13 cellular contexts compared by ENCODE assay signal in the genomic region with DNA sequence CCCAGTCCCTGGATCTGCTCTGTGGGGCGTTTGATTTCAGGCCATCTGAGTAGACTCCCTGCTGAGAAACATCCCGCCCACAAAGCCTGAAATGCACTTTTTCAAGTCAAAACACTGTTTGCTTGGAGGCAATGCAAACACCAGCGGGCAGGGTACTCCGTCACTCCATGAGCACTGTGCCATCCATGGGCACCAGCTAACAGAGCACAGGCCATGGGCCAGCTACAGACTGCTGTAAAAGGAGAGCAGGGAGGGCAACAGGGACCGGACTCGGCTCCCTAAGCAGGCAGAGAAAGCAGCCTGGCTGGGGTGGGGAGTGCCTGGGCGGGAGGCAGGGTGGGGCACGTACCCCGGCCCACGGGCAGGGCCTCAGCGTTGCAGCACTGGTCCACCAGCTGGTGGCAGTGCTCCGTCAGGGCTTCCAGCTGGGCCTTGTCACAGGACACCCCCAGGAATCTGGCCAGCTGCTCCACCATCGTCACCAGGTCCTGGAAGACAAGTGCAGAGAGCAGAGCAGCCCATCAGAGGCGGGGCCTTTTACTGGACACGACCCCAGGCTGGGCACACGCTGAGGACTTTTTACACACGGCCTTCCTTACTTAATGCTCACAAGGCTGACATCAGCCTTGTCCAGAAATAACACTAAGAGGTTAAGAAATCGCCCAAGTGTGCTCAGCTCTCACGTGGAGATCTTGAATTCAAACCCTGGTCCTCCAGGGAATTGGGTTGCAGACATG. TPM values are rescaled to one million over a fixed set of nuclear protein-coding genes. Genes with fewer than 3 reads are reported as not detected.
DNase-seq lines count a peak whose midpoint lies in the region; ATAC-seq, FAIRE-seq and TF ChIP-seq lines count a peak whose summit lies in the region.
"Had no signal": no experiment of that assay in that cellular context is flagged by ENCODE, and none has a peak within 500 bp of the region (broad histone marks: within the 10 kb centered on the region; RNA-seq: fewer than 3 reads in every experiment).

No MANE protein-coding gene starts in this region.

- H3K9me3 ChIP-seq in astrocyte (ENCODE audit: insufficient read depth, low read depth, low read length) (no peaks in the 10 kb centered on the region), skeletal muscle tissue (ENCODE audit: control insufficient read depth in 3 of 3, low read length in 3 of 3) (no peaks in the 10 kb centered on the region)
- H3K9me3 ChIP-seq: right lobe of liver had no signal

- H3K4me2 ChIP-seq in astrocyte (ENCODE audit: low read length): no peak overlapping the region

- H3K4me1 Mint-ChIP-seq in astrocyte (ENCODE audit: low read depth, unreplicated experiment): peaks cover 27% of the 10 kb centered on the region
- H3K4me1 Mint-ChIP-seq: immature natural killer cell had no signal

- peaks cover 4% of the 10 kb centered on the region for H3K36me3 Mint-ChIP-seq in astrocyte (ENCODE audit: low read depth, unreplicated experiment)
- H3K36me3 Mint-ChIP-seq: immature natural killer cell had no signal

- H3K79me2 ChIP-seq in astrocyte (ENCODE audit: insufficient read depth, low read length): no peaks in the 10 kb centered on the region

- H3K27ac Mint-ChIP-seq in astrocyte (ENCODE audit: unreplicated experiment): no peak overlapping the region
- H3K27ac Mint-ChIP-seq: immature natural killer cell had no signal

- peaks cover 7% of the 10 kb centered on the region for H3K27me3 Mint-ChIP-seq in astrocyte (ENCODE audit: low read depth, unreplicated experiment)

- no peaks in the 10 kb centered on the region for H3K36me3 ChIP-seq in astrocyte (ENCODE audit: insufficient read depth, low read length)
- H3K36me3 ChIP-seq in skeletal muscle tissue (ENCODE audit: control insufficient read depth in 3 of 3, insufficient read depth in 3 of 3, low read length in 3 of 3): no peaks in the 10 kb centered on the region
- H3K36me3 ChIP-seq: right lobe of liver had no signal

- H3K27me3 ChIP-seq in astrocyte (ENCODE audit: insufficient read depth, low read length): no peaks in the 10 kb centered on the region
- peaks cover 24 to 34% (median 32%) of the 10 kb centered on the region in 3 donors for H3K27me3 ChIP-seq in skeletal muscle tissue (ENCODE audit: control insufficient read depth in 3 of 3, insufficient read depth in 3 of 3, low read length in 3 of 3)
- H3K27me3 ChIP-seq: right lobe of liver had no signal

- intact Hi-C loops in left ventricle myocardium superior (cut with micrococcal nuclease): no loop called here

- TF ChIP-seq CTCF in astrocyte (IDR thresholded peaks at IDR 0.05; ENCODE audit: insufficient read depth, low read depth, low read length): no peak

- ATAC-seq in left ventricle myocardium superior (peak; percentile 75), GM21515 (IDR thresholded peaks at IDR 0.05; ENCODE audit: unreplicated experiment) (no peak)
- ATAC-seq: right lobe of liver had no signal

- no peaks in the 10 kb centered on the region for H4K20me1 ChIP-seq in astrocyte (ENCODE audit: insufficient read depth, low read length)

- H3K4me3 ChIP-seq in astrocyte (ENCODE audit: insufficient read depth, low read depth, low read length) (no peak overlapping the region), skeletal muscle tissue (ENCODE audit: low read length in 3 of 3) (peak overlapping the region in 2 of 3 donors; percentile 17 to 24)
- H3K4me3 ChIP-seq: right lobe of liver had no signal

- H3K4me1 ChIP-seq in astrocyte (ENCODE audit: insufficient read depth, low read length) (peaks cover 17% of the 10 kb centered on the region), skeletal muscle tissue (ENCODE audit: control insufficient read depth in 3 of 3, insufficient read depth in 3 of 3, low read length in 3 of 3) (peaks cover 18 to 36% (median 28%) of the 10 kb centered on the region in 3 donors)

- no peaks in the 10 kb centered on the region for H3K9me3 Mint-ChIP-seq in astrocyte (ENCODE audit: unreplicated experiment)
- H3K9me3 Mint-ChIP-seq: immature natural killer cell had no signal

- no peak for FAIRE-seq in astrocyte (lab: Jason Lieb, UNC)

- H2AFZ ChIP-seq in astrocyte (ENCODE audit: low read depth, low read length): no peak overlapping the region

- H3K27ac ChIP-seq in astrocyte (ENCODE audit: low read depth, low read length) (no peak overlapping the region), skeletal muscle tissue (ENCODE audit: low read depth, low read length) (no peak overlapping the region)

- no peak overlapping the region for H3K9ac ChIP-seq in astrocyte (ENCODE audit: low read length)
- H3K9ac ChIP-seq in skeletal muscle tissue (ENCODE audit: low read depth in 1 of 3, low read length in 3 of 3): peak overlapping the region in 1 of 3 donors; percentile 51

- H3K4me3 Mint-ChIP-seq in astrocyte (ENCODE audit: unreplicated experiment): no peak overlapping the region
- H3K4me3 Mint-ChIP-seq: immature natural killer cell had no signal

- DNase-seq in H4 (ENCODE audit: low spot score): peak; percentile 31
- peak; percentile 10 for DNase-seq in astrocyte (ENCODE audit: low read depth)
- peak; percentile 90 for DNase-seq in left ventricle myocardium superior
- no peak for DNase-seq in NCI-H128 (lab: John Stamatoyannopoulos, UW; ENCODE audit: unreplicated experiment)
- DNase-seq in activated gamma-delta T cell treated with Interleukin-2 at 50 U/mL for 16 hours: no peak
- no peak for DNase-seq in dermis blood vessel endothelial cell
- DNase-seq: EL; immature natural killer cell; NCI-H1092; stimulated activated naive CD4-positive, alpha-beta T cell had no signal

RNA-seq across cellular contexts. Expression of gene EFCAB6, which starts 16.8 kb away (rescaled TPM):
- total RNA-seq in H4 (2014; rRNA removed; shearing (Covaris generic)): 2.6 TPM in 2 replicates
- total RNA-seq in astrocyte (1.2 and 1.6 TPM in 2 replicates), left ventricle myocardium superior (1.5 TPM), skeletal muscle tissue (1.6 TPM), dermis blood vessel endothelial cell (under 0.01 and 0.33 TPM in 2 replicates)

RNA-seq across cellular contexts. Expression of gene SULT4A1, which starts 33.4 kb away (rescaled TPM):
- total RNA-seq in H4 (2014; rRNA removed; shearing (Covaris generic)): 0.33 TPM in 1 of 2 replicates, not detected in the other
- total RNA-seq in astrocyte (5.9 and 6.1 TPM in 2 replicates), left ventricle myocardium superior (0.45 TPM), skeletal muscle tissue (under 0.01 TPM), dermis blood vessel endothelial cell (0.05 TPM in 1 of 2 replicates, not detected in the other)

Comparison
In these comparisons a context has a peak if more than half of its experiments do, and no peak if none do; other contexts are left out.
1. DNase-seq: peak in H4 (single experiment), astrocyte (single experiment) and left ventricle myocardium superior (single experiment); none in NCI-H128 (single experiment), activated gamma-delta T cell treated with Interleukin-2 at 50 U/mL for 16 hours (single experiment) and dermis blood vessel endothelial cell (single experiment).